ENCODE assay signal across 1 cellular context in genomic region chrX:123230798-123231197, GRCh38.
TF ChIP-seq lines count a peak whose summit lies in the region.

No MANE protein-coding gene starts in this region.

TF ChIP-seq in H1, 55 proteins besides CTCF, POLR2A, EP300 and RAD21 (continued from another document):
- TF ChIP-seq TCF12 (IDR thresholded peaks at IDR 0.05; ENCODE audit: low read depth, low read length), result 0 out of 2 replicates have a peak, but pooled peaks have one; percentile 44
